10 cellular contexts compared by ENCODE assay signal in genomic region chr14:35337074-35337556, GRCh38. TPM values are rescaled to one million over a fixed set of nuclear protein-coding genes. Genes with fewer than 3 reads are reported as not detected.
DNase-seq lines count a peak whose midpoint lies in the region; ATAC-seq and TF ChIP-seq lines count a peak whose summit lies in the region.
"Had no signal": no experiment of that assay in that cellular context is flagged by ENCODE, and none has a peak within 500 bp of the region (broad histone marks: within the 10 kb centered on the region; RNA-seq: fewer than 3 reads in every experiment).

No MANE protein-coding gene starts in this region.

- no peak overlapping the region for H3K23ac ChIP-seq in trophoblast cell (ENCODE audit: low read length)

- ATAC-seq in stimulated activated naive B cell treated with anti-CD40 and anti-IgM and Interleukin-4, amounts not matched to agents 10 μg/mL and 1 μg/mL and 100 μg/mL, for 72 hours (replicated peaks) = no peak

- H3K4me3 ChIP-seq in AG04450 (ENCODE audit: low read depth, low read length) (no peak overlapping the region), trophoblast cell (ENCODE audit: low read depth, low read length) (no peak overlapping the region)

- H3K27ac ChIP-seq in AG04450 (ENCODE audit: low read depth, low read length) (peak overlapping the region; percentile 77), VCaP (peak overlapping the region; percentile 77; the same call in 1 of the 2 replicates), trophoblast cell (ENCODE audit: low read depth, low read length) (peak overlapping the region; percentile 96)

- peak overlapping the region; percentile 85 for H2BK120ac ChIP-seq in trophoblast cell (ENCODE audit: insufficient read depth, low read length, poor library complexity)

- H4K12ac ChIP-seq in trophoblast cell (ENCODE audit: low read depth, low read length) = peak overlapping the region; percentile 49

- no peaks in the 10 kb centered on the region for H3K36me3 Mint-ChIP-seq in immature natural killer cell
- no peaks in the 10 kb centered on the region for H3K36me3 Mint-ChIP-seq in stimulated activated naive B cell treated with anti-CD40 and anti-IgM and Interleukin-4, amounts not matched to agents 10 μg/mL and 1 μg/mL and 100 μg/mL, for 72 hours

- H3K79me2 ChIP-seq in trophoblast cell (ENCODE audit: control insufficient read depth, insufficient read depth, low read length, poor library complexity) = peaks cover 13% of the 10 kb centered on the region

- TF ChIP-seq CTCF in AG04450 (IDR thresholded peaks at IDR 0.05; ENCODE audit: low read depth, low read length) (no peak), VCaP (conservative IDR thresholded peaks at IDR 0.05) (no peak)

- peak overlapping the region; percentile 25 for H3K4me2 ChIP-seq in trophoblast cell (ENCODE audit: low read length)

- peaks cover 41% of the 10 kb centered on the region for H3K79me1 ChIP-seq in trophoblast cell (ENCODE audit: low read length)

- H3K14ac ChIP-seq in trophoblast cell (ENCODE audit: low read length) = peak overlapping the region; percentile 88

- H3K4ac ChIP-seq in trophoblast cell (ENCODE audit: low read depth, low read length) = peak overlapping the region; percentile 66

- CTCF ChIA-PET in AG04450 (lab: Charles Lee) = interaction anchor here (0.7 to 0.9 kb wide), 2 partner anchors 28 to 37 kb away, joined by 3 read pairs; no protein-coding TSS in a partner anchor

- peaks cover 55 to 66% of the 10 kb centered on the region in 2 donors for H3K4me1 Mint-ChIP-seq in immature natural killer cell
- H3K4me1 Mint-ChIP-seq in stimulated activated naive B cell treated with anti-CD40 and anti-IgM and Interleukin-4, amounts not matched to agents 10 μg/mL and 1 μg/mL and 100 μg/mL, for 72 hours = peaks cover 40 to 54% of the 10 kb centered on the region in 2 donors

- peak overlapping the region in 3 of 5 donors; percentile 27 to 74 (median 29) for H3K4me3 Mint-ChIP-seq in immature natural killer cell
- no peak overlapping the region for H3K4me3 Mint-ChIP-seq in stimulated activated naive B cell treated with anti-CD40 and anti-IgM and Interleukin-4, amounts not matched to agents 10 μg/mL and 1 μg/mL and 100 μg/mL, for 72 hours

- H3K18ac ChIP-seq in trophoblast cell (ENCODE audit: low read length) = peak overlapping the region; percentile 76

- peak overlapping the region; percentile 98 for H2AK5ac ChIP-seq in trophoblast cell (ENCODE audit: low read length)

- peak overlapping the region; percentile 75 to 97 (median 92) for H3K27ac Mint-ChIP-seq in immature natural killer cell
- no peak overlapping the region for H3K27ac Mint-ChIP-seq in stimulated activated naive B cell treated with anti-CD40 and anti-IgM and Interleukin-4, amounts not matched to agents 10 μg/mL and 1 μg/mL and 100 μg/mL, for 72 hours

- POLR2A ChIA-PET in AG04450 (lab: Yijun Ruan, JAX) = interaction anchor here (2.4 kb wide), 1 partner anchor 67 kb away, joined by 12 read pairs; the partner anchor contains the start of gene NFKBIA

- H3K27me3 Mint-ChIP-seq in immature natural killer cell (ENCODE audit: low read depth in 3 of 3) = peaks cover 2 to 12% (median 4%) of the 10 kb centered on the region in 3 donors
- no peaks in the 10 kb centered on the region for H3K27me3 Mint-ChIP-seq in stimulated activated naive B cell treated with anti-CD40 and anti-IgM and Interleukin-4, amounts not matched to agents 10 μg/mL and 1 μg/mL and 100 μg/mL, for 72 hours

- H3K36me3 ChIP-seq in trophoblast cell (ENCODE audit: control insufficient read depth in 1 of 2, insufficient read depth in 2 of 2, low read length in 2 of 2) = no peaks in the 10 kb centered on the region

- H3K9me3 ChIP-seq in AG04450 (ENCODE audit: control insufficient read depth, insufficient read depth, low read length) (no peaks in the 10 kb centered on the region), trophoblast cell (ENCODE audit: insufficient read depth, low read depth, low read length) (no peaks in the 10 kb centered on the region)

- H4K91ac ChIP-seq in trophoblast cell (ENCODE audit: low read depth, low read length) = peak overlapping the region; percentile 97

- peak overlapping the region; percentile 89 for H4K8ac ChIP-seq in trophoblast cell (ENCODE audit: low read depth, low read length)

- H2BK5ac ChIP-seq in trophoblast cell (ENCODE audit: low read depth, low read length, poor library complexity) = peak overlapping the region; percentile 91

- peak overlapping the region; percentile 6 for H3K9ac ChIP-seq in trophoblast cell (ENCODE audit: low read length)

- WGBS in trophoblast cell (ENCODE audit: extremely low coverage, insufficient coverage, insufficient read length) = no CpG with 5 or more reads among the region's 9 CpGs

- no peaks in the 10 kb centered on the region for H3K9me3 Mint-ChIP-seq in immature natural killer cell
- no peaks in the 10 kb centered on the region for H3K9me3 Mint-ChIP-seq in stimulated activated naive B cell treated with anti-CD40 and anti-IgM and Interleukin-4, amounts not matched to agents 10 μg/mL and 1 μg/mL and 100 μg/mL, for 72 hours

- H3K27me3 ChIP-seq in AG04450 (ENCODE audit: control insufficient read depth, insufficient read depth, low read length) (no peaks in the 10 kb centered on the region), trophoblast cell (ENCODE audit: insufficient read depth, low read length) (no peaks in the 10 kb centered on the region)

- H2AFZ ChIP-seq in trophoblast cell (ENCODE audit: insufficient read depth, low read length, poor library complexity) = peak overlapping the region; percentile 61

- no peak for DNase-seq in AG04450 (ENCODE audit: low read depth, low spot score)
- DNase-seq in immature natural killer cell = no peak
- DNase-seq in trophoblast cell = no peak
- no peak for DNase-seq in DMS79 treated with DMSO at 0.1 percent for 48 hours (lab: John Stamatoyannopoulos, UW)
- no peak for DNase-seq in NCI-H1417 (lab: John Stamatoyannopoulos, UW)
- no peak for DNase-seq in T1000 (lab: John Stamatoyannopoulos, UW)
- no peak for DNase-seq in stimulated activated naive B cell treated with anti-CD40 and anti-IgM and Interleukin-4, amounts not matched to agents 10 μg/mL and 1 μg/mL and 100 μg/mL, for 72 hours
- DNase-seq: activated CD4-positive, alpha-beta T cell treated with anti-CD3 and anti-CD28 coated beads, Interleukin-2, amount 50 U/mL, for 1 hour; NCI-H1048 had no signal

- H3K4me1 ChIP-seq in trophoblast cell (ENCODE audit: control insufficient read depth in 1 of 2, insufficient read depth in 2 of 2, low read length in 2 of 2) = peaks cover 44 to 51% of the 10 kb centered on the region in 2 experiments

- H2BK12ac ChIP-seq in trophoblast cell (ENCODE audit: low read length) = peak overlapping the region; percentile 96

RNA-seq across cellular contexts. Expression of gene PSMA6, which starts 44.9 kb away (rescaled TPM):
- 233 and 300 TPM in 2 replicates for polyA plus RNA-seq in AG04450 (2011; rRNA removed)
- 81.5 and 105 TPM in 2 replicates for polyA minus RNA-seq in AG04450 (2011; rRNA and poly(A)+ RNA removed)
- polyA plus RNA-seq in immature natural killer cell = 100 to 1,000 TPM; 402 to 658 (median 537) TPM
- 454 and 493 TPM in 2 replicates for polyA plus RNA-seq in trophoblast cell (2013)

Comparison
In these comparisons a context has a peak if more than half of its experiments do, and no peak if none do; other contexts are left out.
1. H3K4me3 Mint-ChIP-seq: peak in immature natural killer cell (3 of 5); none in stimulated activated naive B cell treated with anti-CD40 and anti-IgM and Interleukin-4, amounts not matched to agents 10 μg/mL and 1 μg/mL and 100 μg/mL, for 72 hours (0 of 2).
2. Peak in every context shown above with its lines, with median percentiles within 50 percentile points of each other: H3K27ac ChIP-seq.